Comparison of ENCODE assay signal across 8 cellular contexts in genomic region chr3:10008216-10008587, GRCh38. TPM values are rescaled to one million over a fixed set of nuclear protein-coding genes. Genes with fewer than 3 reads are reported as not detected.
A peak's percentile ranks its signal among the peaks of the same experiment; 100 is the strongest.
DNase-seq lines count a peak whose midpoint lies in the region; ATAC-seq, FAIRE-seq and TF ChIP-seq lines count a peak whose summit lies in the region.
"Not testable (repeated sequence)": the region's sequence is repeated elsewhere in the genome, so short reads cannot be mapped to it uniquely, and the experiment has no call there.

No MANE protein-coding gene starts in this region.

- H4K8ac ChIP-seq in H1 (ENCODE audit: extremely low read depth, insufficient read depth, low read length), result not testable (repeated sequence)

- CTCF ChIA-PET in CD4-positive, alpha-beta memory T cell (lab: Charles Lee; ENCODE audit: partially characterized antibody), result interaction anchor here (1.2 to 1.3 kb wide), 2 partner anchors 10 to 312 kb away, joined by 3 read pairs; partner anchors contain the start of gene SEC13
- CTCF ChIA-PET in WTC11 (lab: Charles Lee), result interaction anchor here (1.5 kb wide), 1 partner anchor 61 kb away, joined by 3 read pairs; no protein-coding TSS in a partner anchor
- CTCF ChIA-PET in H1 (lab: Charles Lee; ENCODE audit: partially characterized antibody), result not testable (repeated sequence)

- peak overlapping the region in 7 of 8 donors; percentile 71 to 88 (median 79) for H3K4me3 Mint-ChIP-seq in CD4-positive, alpha-beta memory T cell
- H3K4me3 Mint-ChIP-seq in WTC11 (peak overlapping the region; percentile 64), memory B cell (peak overlapping the region; percentile 76)
- H3K4me3 Mint-ChIP-seq in activated naive CD8-positive, alpha-beta T cell, result peak overlapping the region; percentile 40
- H3K4me3 Mint-ChIP-seq in neural progenitor cell, result not testable (repeated sequence)

- not testable (repeated sequence) for H3K36me3 ChIP-seq in CD4-positive, alpha-beta memory T cell (ENCODE audit: insufficient read depth, low read length); HUES64 (ENCODE audit: insufficient read depth, low read length); H1 (ENCODE audit: control insufficient read depth in 2 of 4, insufficient read depth in 4 of 4, low read length in 3 of 4); neural progenitor cell; stomach

- H3K36me3 Mint-ChIP-seq in CD4-positive, alpha-beta memory T cell; WTC11; activated naive CD8-positive, alpha-beta T cell; memory B cell: not testable (repeated sequence)
- H3K36me3 Mint-ChIP-seq in neural progenitor cell, result peaks cover 10% of the 10 kb centered on the region

- H3K79me1 ChIP-seq in H1 (ENCODE audit: low read depth, low read length), result not testable (repeated sequence)

- not testable (repeated sequence) for H3K4me3 ChIP-seq in CD4-positive, alpha-beta memory T cell (ENCODE audit: low read length in 2 of 2); neural progenitor cell
- H3K4me3 ChIP-seq in HUES64 (ENCODE audit: low read length) (peak overlapping the region; percentile 66; the same call in 1 of the 2 replicates), H1 (ENCODE audit: extremely low read depth in 1 of 4, insufficient read depth in 2 of 4, low read depth in 3 of 4, low read length in 4 of 4) (peak overlapping the region in 1 of 4 experiments; percentile 48; a peak in 2 of 8 replicates), stomach (peak overlapping the region in 3 of 4 donors; percentile 35 to 58 (median 52))

- H4K5ac ChIP-seq in H1 (ENCODE audit: insufficient read length, low read depth, low read length), result not testable (repeated sequence)

- not testable (repeated sequence) for H3K79me2 ChIP-seq in H1 (ENCODE audit: control insufficient read depth in 1 of 2, insufficient read depth in 2 of 2, low read length in 2 of 2); neural progenitor cell (ENCODE audit: low read depth)

- H3K56ac ChIP-seq in H1 (replicated peaks; ENCODE audit: insufficient read length, low read depth, low read length), result not testable (repeated sequence)

- not testable (repeated sequence) for H2AK5ac ChIP-seq in H1 (ENCODE audit: low read depth, low read length)

- peaks cover 8 to 32% (median 17%) of the 10 kb centered on the region in 4 donors for H3K4me1 Mint-ChIP-seq in CD4-positive, alpha-beta memory T cell
- H3K4me1 Mint-ChIP-seq in WTC11, result peaks cover 20% of the 10 kb centered on the region
- H3K4me1 Mint-ChIP-seq in activated naive CD8-positive, alpha-beta T cell (ENCODE audit: low read depth), result not testable (repeated sequence)
- peaks cover 15% of the 10 kb centered on the region for H3K4me1 Mint-ChIP-seq in memory B cell
- H3K4me1 Mint-ChIP-seq in neural progenitor cell, result peaks cover 21% of the 10 kb centered on the region

- not testable (repeated sequence) for H3K27me3 Mint-ChIP-seq in CD4-positive, alpha-beta memory T cell; activated naive CD8-positive, alpha-beta T cell; memory B cell; neural progenitor cell (ENCODE audit: insufficient read depth, low read depth)
- peaks cover 37% of the 10 kb centered on the region for H3K27me3 Mint-ChIP-seq in WTC11 (ENCODE audit: low read depth)

- not testable (repeated sequence) for DNase-seq in CD4-positive, alpha-beta memory T cell; WTC11 (ENCODE audit: low spot score); memory B cell (ENCODE audit: low spot score in 2 of 2); neural progenitor cell (ENCODE audit: low spot score); stomach
- DNase-seq in H1 (ENCODE audit: low read depth in 1 of 2, low spot score in 2 of 2), result peak in 1 of 2 experiments; percentile 51

- TF ChIP-seq RAD21 in H1 (IDR thresholded peaks at IDR 0.05 in 1 of 2, conservative IDR thresholded peaks at IDR 0.05 in 1 of 2; ENCODE audit: low read depth in 2 of 2, low read length in 2 of 2), result not testable (repeated sequence)

- H3K18ac ChIP-seq in H1 (ENCODE audit: extremely low read depth, low read length), result not testable (repeated sequence)

- POLR2A ChIA-PET in CD4-positive, alpha-beta memory T cell (lab: Charles Lee; ENCODE audit: partially characterized antibody), result interaction anchor here (1.0 to 1.9 kb wide), 3 partner anchors 18 to 75 kb away, joined by 3 to 4 read pairs (median 4); partner anchors contain the start of genes EMC3 and FANCD2
- POLR2A ChIA-PET in WTC11 (lab: Charles Lee), result not testable (repeated sequence)
- POLR2A ChIA-PET in H1 (lab: Charles Lee; ENCODE audit: partially characterized antibody), result interaction anchor here (0.6 to 5.0 kb wide), 11 partner anchors 8 to 436 kb away, joined by 3 to 35 read pairs (median 3); partner anchors contain the start of genes EMC3 and PRRT3

- WGBS in HUES64, result 75% methylated on average over 4 of the region's 4 CpGs
- 77% methylated on average over 4 of the region's 4 CpGs; no CpG with 5 or more reads in 1 of the 2 experiments for WGBS in H1 (ENCODE audit: extremely low coverage in 1 of 2, insufficient coverage in 1 of 2, insufficient read length in 1 of 2, insufficient replicate concordance in 2 of 2, low coverage in 1 of 2, low lambda C conversion rate in 2 of 2, missing lambda C conversion rate in 1 of 2), 2 experiments
- 59 to 95% (median 84%) methylated on average over 2 to 4 of the region's 4 CpGs for WGBS in stomach, 5 donors

- not testable (repeated sequence) for H3K23me2 ChIP-seq in H1 (ENCODE audit: low read depth, low read length)

- TF ChIP-seq EP300 in H1 (IDR thresholded peaks at IDR 0.05; ENCODE audit: borderline replicate concordance in 1 of 2, low read depth in 2 of 2, low read length in 2 of 2); stomach (IDR thresholded peaks at IDR 0.05): not testable (repeated sequence)

- H3K27ac Mint-ChIP-seq in CD4-positive, alpha-beta memory T cell, result peak overlapping the region in 3 of 7 donors; percentile 24 to 65 (median 51)
- not testable (repeated sequence) for H3K27ac Mint-ChIP-seq in WTC11; activated naive CD8-positive, alpha-beta T cell; memory B cell; neural progenitor cell

- TF ChIP-seq CTCF in WTC11 (IDR thresholded peaks at IDR 0.05); H1 (IDR thresholded peaks at IDR 0.05; ENCODE audit: control extremely low read depth in 1 of 3, insufficient read depth in 1 of 3, low read depth in 1 of 3, low read length in 3 of 3); neural progenitor cell (IDR thresholded peaks at IDR 0.05); stomach (IDR thresholded peaks at IDR 0.05): not testable (repeated sequence)

- not testable (repeated sequence) for H3K9me3 ChIP-seq in CD4-positive, alpha-beta memory T cell (ENCODE audit: control insufficient read depth in 1 of 2, low read length in 2 of 2); HUES64 (ENCODE audit: insufficient read depth, low read depth, low read length); H1 (ENCODE audit: insufficient read depth in 2 of 2, low read depth in 1 of 2, low read length in 1 of 2); neural progenitor cell (ENCODE audit: low read depth); stomach

- not testable (repeated sequence) for H2BK120ac ChIP-seq in H1 (replicated peaks; ENCODE audit: low read depth, low read length)

- H2BK15ac ChIP-seq in H1 (ENCODE audit: low read length), result not testable (repeated sequence)

- not testable (repeated sequence) for H3K27ac ChIP-seq in CD4-positive, alpha-beta memory T cell (ENCODE audit: low read depth, low read length); HUES64 (ENCODE audit: low read depth, low read length); H1 (ENCODE audit: low read depth, low read length); neural progenitor cell
- peak overlapping the region in 2 of 5 donors; percentile 76 for H3K27ac ChIP-seq in stomach

- intact Hi-C loops in CD4-positive, alpha-beta memory T cell (cut with micrococcal nuclease), result loop anchor here (2.0 kb wide), 1 partner anchor 21 kb away; the partner anchor contains the start of gene EMC3
- intact Hi-C loops in stomach (cut with DNase I; ENCODE audit: low total_unique reads), result not testable (repeated sequence)

- H3K4me1 ChIP-seq in CD4-positive, alpha-beta memory T cell (ENCODE audit: insufficient read depth, low read length), result peaks cover 22% of the 10 kb centered on the region
- not testable (repeated sequence) for H3K4me1 ChIP-seq in HUES64 (ENCODE audit: insufficient read depth, low read length); H1 (replicated peaks in 1 of 4; ENCODE audit: control insufficient read depth in 3 of 4, insufficient read depth in 4 of 4, low read length in 3 of 4); neural progenitor cell
- peaks cover 27 to 36% (median 35%) of the 10 kb centered on the region in 4 donors for H3K4me1 ChIP-seq in stomach

- not testable (repeated sequence) for H2BK5ac ChIP-seq in H1 (ENCODE audit: low read depth, low read length)

- H3K4me2 ChIP-seq in H1 (ENCODE audit: insufficient read depth in 1 of 2, low read depth in 2 of 2, low read length in 2 of 2), result peak overlapping the region; percentile 62 to 71; a peak in 3 of 4 replicates
- peak overlapping the region; percentile 72 for H3K4me2 ChIP-seq in neural progenitor cell

- TF ChIP-seq POLR2A in H1 (IDR thresholded peaks at IDR 0.05; ENCODE audit: control extremely low read depth in 1 of 2, low read depth in 2 of 2, low read length in 2 of 2); stomach (IDR thresholded peaks at IDR 0.05): not testable (repeated sequence)

- H2AFZ ChIP-seq in H1 (ENCODE audit: low read length); neural progenitor cell (replicated peaks): not testable (repeated sequence)

- ATAC-seq in WTC11; memory B cell (ENCODE audit: low read depth): not testable (repeated sequence)

- H3K4ac ChIP-seq in H1 (replicated peaks; ENCODE audit: insufficient read length, low read depth, low read length), result not testable (repeated sequence)

- H3K27me3 ChIP-seq in CD4-positive, alpha-beta memory T cell (ENCODE audit: insufficient read depth, low read length); HUES64 (ENCODE audit: insufficient read depth, low read length); H1 (replicated peaks in 1 of 4; ENCODE audit: control insufficient read depth in 3 of 4, extremely low read depth in 1 of 4, insufficient read depth in 3 of 4, low read length in 3 of 4); stomach: not testable (repeated sequence)
- peaks cover 19% of the 10 kb centered on the region for H3K27me3 ChIP-seq in neural progenitor cell

- not testable (repeated sequence) for H4K91ac ChIP-seq in H1 (replicated peaks; ENCODE audit: insufficient read length, low read length)

- H3K23ac ChIP-seq in H1 (ENCODE audit: insufficient read length), result not testable (repeated sequence)

- H4K20me1 ChIP-seq in H1 (replicated peaks in 1 of 2; ENCODE audit: control insufficient read depth in 1 of 2, insufficient read depth in 2 of 2, low read length in 2 of 2) (peaks cover 19 to 32% of the 10 kb centered on the region in 2 experiments), neural progenitor cell (ENCODE audit: low read depth) (peaks cover 57% of the 10 kb centered on the region)

- not testable (repeated sequence) for H2BK20ac ChIP-seq in H1 (ENCODE audit: low read length)

- H3K14ac ChIP-seq in H1 (ENCODE audit: insufficient read length), result not testable (repeated sequence)

- H3F3A ChIP-seq in neural progenitor cell (ENCODE audit: low read depth), result peaks cover 19% of the 10 kb centered on the region

- not testable (repeated sequence) for FAIRE-seq in H1 (lab: Jason Lieb, UNC)

- not testable (repeated sequence) for H3K9me3 Mint-ChIP-seq in CD4-positive, alpha-beta memory T cell; WTC11; activated naive CD8-positive, alpha-beta T cell (ENCODE audit: low read depth); memory B cell; neural progenitor cell

- not testable (repeated sequence) for H3K9ac ChIP-seq in HUES64 (ENCODE audit: low read depth, low read length); H1 (replicated peaks in 1 of 4; ENCODE audit: extremely low read depth in 1 of 4, low read depth in 3 of 4, low read length in 3 of 4); neural progenitor cell

- H2BK12ac ChIP-seq in H1 (ENCODE audit: low read depth, low read length), result not testable (repeated sequence)

RNA-seq across cellular contexts. Expression of gene FANCD2, which starts 18.0 kb away (rescaled TPM):
- total RNA-seq in CD4-positive, alpha-beta memory T cell, result 10 to 100 TPM; 28.1 to 28.3 TPM
- 1 to 10 TPM; 5.3 TPM for polyA plus RNA-seq in CD4-positive, alpha-beta memory T cell
- polyA plus RNA-seq in HUES64 (2013, experiment 1 of 2), result 53.9 TPM
- 62.1 TPM for polyA plus RNA-seq in HUES64 (2013, experiment 2 of 2)
- 69.6 to 73.5 TPM (median 73.1 TPM) in 3 replicates for total RNA-seq in WTC11 (2021)
- total RNA-seq in H1 (2021; fragmentation: NEBNext Ultra II Directional; extraction: Animal tissue kit (Norgen Biotek cat#: 25700)), result 74.0 and 77.8 TPM in 2 replicates
- 22.8 and 33.1 TPM in 2 replicates for polyA plus RNA-seq in H1 (2011; rRNA removed)
- polyA plus RNA-seq in H1 (2011; cell fraction: cytosol; rRNA removed), result 30.2 TPM
- 42.2 TPM for polyA plus RNA-seq in H1 (2011; cell fraction: nucleus; rRNA removed)
- 63.9 to 93.9 TPM (median 66.0 TPM) in 4 replicates for polyA plus RNA-seq in H1 (2012, experiment 1 of 2)
- polyA plus RNA-seq in H1 (2012, experiment 2 of 2), result 2.4 TPM
- 62.9 TPM for polyA plus RNA-seq in H1 (2013, experiment 1 of 2)
- 56.0 TPM for polyA plus RNA-seq in H1 (2013, experiment 2 of 2)
- polyA minus RNA-seq in H1 (2011; rRNA and poly(A)+ RNA removed), result 101 and 136 TPM in 2 replicates
- polyA minus RNA-seq in H1 (2011; cell fraction: cytosol; rRNA and poly(A)+ RNA removed), result 66.8 TPM
- polyA minus RNA-seq in H1 (2011; cell fraction: nucleus; rRNA and poly(A)+ RNA removed), result 94.3 TPM
- total RNA-seq in neural progenitor cell (ENCODE audit: low replicate concordance), result 85.0 and 117 TPM in 2 replicates
- 10 to 100 TPM in 1 of 5 donors, 1 to 10 TPM in 4; 1.3 to 21.1 (median 6.1) TPM for total RNA-seq in stomach
- polyA plus RNA-seq in stomach, result 1 to 10 TPM in 2 of 3 donors, under 1 TPM in 1; 0.61 to 6.3 (median 5.3) TPM

RNA-seq across cellular contexts. Expression of gene EMC3, which starts 21.6 kb away (rescaled TPM):
- total RNA-seq in CD4-positive, alpha-beta memory T cell, result 10 to 100 TPM; 33.4 to 37.9 TPM
- 10 to 100 TPM; 76.5 to 76.8 TPM for polyA plus RNA-seq in CD4-positive, alpha-beta memory T cell
- 48.2 TPM for polyA plus RNA-seq in HUES64 (2013, experiment 1 of 2)
- polyA plus RNA-seq in HUES64 (2013, experiment 2 of 2), result 46.2 TPM
- 38.0 to 43.8 TPM (median 42.1 TPM) in 3 replicates for total RNA-seq in WTC11 (2021)
- total RNA-seq in H1 (2021; fragmentation: NEBNext Ultra II Directional; extraction: Animal tissue kit (Norgen Biotek cat#: 25700)), result 37.6 and 40.2 TPM in 2 replicates
- polyA plus RNA-seq in H1 (2011; rRNA removed), result 34.2 and 59.8 TPM in 2 replicates
- 50.3 TPM for polyA plus RNA-seq in H1 (2011; cell fraction: cytosol; rRNA removed)
- 49.8 TPM for polyA plus RNA-seq in H1 (2011; cell fraction: nucleus; rRNA removed)
- polyA plus RNA-seq in H1 (2012, experiment 1 of 2), result 46.6 to 57.6 TPM (median 51.4 TPM) in 4 replicates
- polyA plus RNA-seq in H1 (2012, experiment 2 of 2), result 7.4 TPM
- polyA plus RNA-seq in H1 (2013, experiment 1 of 2), result 43.2 TPM
- polyA plus RNA-seq in H1 (2013, experiment 2 of 2), result 58.5 TPM
- polyA minus RNA-seq in H1 (2011; rRNA and poly(A)+ RNA removed), result 63.2 and 86.0 TPM in 2 replicates
- 17.9 TPM for polyA minus RNA-seq in H1 (2011; cell fraction: cytosol; rRNA and poly(A)+ RNA removed)
- 17.0 TPM for polyA minus RNA-seq in H1 (2011; cell fraction: nucleus; rRNA and poly(A)+ RNA removed)
- total RNA-seq in neural progenitor cell (ENCODE audit: low replicate concordance), result 37.1 and 50.2 TPM in 2 replicates
- total RNA-seq in stomach, result 10 to 100 TPM; 10.5 to 71.0 (median 34.1) TPM
- 10 to 100 TPM; 32.2 to 54.4 (median 38.3) TPM for polyA plus RNA-seq in stomach

RNA-seq across cellular contexts. Expression of gene PRRT3, which starts 56.0 kb away (rescaled TPM):
- total RNA-seq in CD4-positive, alpha-beta memory T cell, result 1 to 10 TPM; 8.2 to 9.8 TPM
- 1 to 10 TPM; 2.9 to 4.6 TPM for polyA plus RNA-seq in CD4-positive, alpha-beta memory T cell
- 6.4 TPM for polyA plus RNA-seq in HUES64 (2013, experiment 1 of 2)
- polyA plus RNA-seq in HUES64 (2013, experiment 2 of 2), result 7.5 TPM
- 9.2 to 11.5 TPM (median 11.4 TPM) in 3 replicates for total RNA-seq in WTC11 (2021)
- total RNA-seq in H1 (2021; fragmentation: NEBNext Ultra II Directional; extraction: Animal tissue kit (Norgen Biotek cat#: 25700)), result 8.4 and 9.2 TPM in 2 replicates
- 9.0 and 10.0 TPM in 2 replicates for polyA plus RNA-seq in H1 (2011; rRNA removed)
- polyA plus RNA-seq in H1 (2011; cell fraction: cytosol; rRNA removed), result 8.0 TPM
- polyA plus RNA-seq in H1 (2011; cell fraction: nucleus; rRNA removed), result 16.5 TPM
- 3.3 to 7.9 TPM (median 6.0 TPM) in 4 replicates for polyA plus RNA-seq in H1 (2012, experiment 1 of 2)
- 5.7 TPM for polyA plus RNA-seq in H1 (2012, experiment 2 of 2)
- 9.2 TPM for polyA plus RNA-seq in H1 (2013, experiment 1 of 2)
- polyA plus RNA-seq in H1 (2013, experiment 2 of 2), result 7.5 TPM
- 18.5 and 23.8 TPM in 2 replicates for polyA minus RNA-seq in H1 (2011; rRNA and poly(A)+ RNA removed)
- polyA minus RNA-seq in H1 (2011; cell fraction: cytosol; rRNA and poly(A)+ RNA removed), result 7.2 TPM
- 29.8 TPM for polyA minus RNA-seq in H1 (2011; cell fraction: nucleus; rRNA and poly(A)+ RNA removed)
- total RNA-seq in neural progenitor cell (ENCODE audit: low replicate concordance), result 2.6 and 11.6 TPM in 2 replicates
- 10 to 100 TPM in 1 of 5 donors, 1 to 10 TPM in 2, under 1 TPM in 2; 0.58 to 31.6 (median 5.4) TPM for total RNA-seq in stomach
- polyA plus RNA-seq in stomach, result under 1 TPM; 0.44 to 0.92 (median 0.80) TPM
